In genomic region chr5:2724031-2724581, GRCh38 we compare ENCODE assay signal across 28 cellular contexts. TPM values are rescaled to one million over a fixed set of nuclear protein-coding genes. Genes with fewer than 3 reads are reported as not detected.
"Had no signal": no experiment of that assay in that cellular context is flagged by ENCODE, and none has a peak within 500 bp of the region (broad histone marks: within the 10 kb centered on the region; RNA-seq: fewer than 3 reads in every experiment).

No MANE protein-coding gene starts in this region.

- H3K4me3 ChIP-seq: adrenal gland, body of pancreas, esophagus squamous epithelium, gastroesophageal sphincter had no signal

- H3K4me1 Mint-ChIP-seq: activated CD4-positive, alpha-beta memory T cell treated with anti-CD3 and anti-CD28 coated beads, Interleukin-2, amount 10 ng/mL, durations not matched to agents 7 days and 5 days; activated CD4-positive, alpha-beta T cell treated with anti-CD3 and anti-CD28 coated beads, Interleukin-2, amount 10 ng/mL, durations not matched to agents 7 days and 5 days; activated naive CD4-positive, alpha-beta T cell treated with anti-CD3 and anti-CD28 coated beads, Interleukin-2, amount 50 U/mL, for 24 hours; activated naive CD8-positive, alpha-beta T cell treated with anti-CD3 and anti-CD28 coated beads for 36 hours; activated naive CD8-positive, alpha-beta T cell treated with anti-CD3 and anti-CD28 coated beads, Interleukin-2, amount 50 U/mL, for 24 hours; WTC11 had no signal

- H3K36me3 Mint-ChIP-seq: activated naive CD4-positive, alpha-beta T cell treated with anti-CD3 and anti-CD28 coated beads, Interleukin-2, amount 50 U/mL, for 24 hours; activated naive CD8-positive, alpha-beta T cell treated with anti-CD3 and anti-CD28 coated beads for 36 hours; WTC11 had no signal

- H3K27ac ChIP-seq: adrenal gland, body of pancreas, epithelial cell of prostate, esophagus squamous epithelium, gastroesophageal sphincter had no signal

- H3K9me3 Mint-ChIP-seq: activated CD4-positive, alpha-beta T cell treated with anti-CD3 and anti-CD28 coated beads, Interleukin-2, amount 10 ng/mL, durations not matched to agents 7 days and 5 days; activated naive CD4-positive, alpha-beta T cell treated with anti-CD3 and anti-CD28 coated beads for 36 hours; activated naive CD4-positive, alpha-beta T cell treated with anti-CD3 and anti-CD28 coated beads, Interleukin-2, amount 50 U/mL, for 24 hours; activated naive CD8-positive, alpha-beta T cell treated with anti-CD3 and anti-CD28 coated beads for 36 hours; activated T-helper 1 cell treated with anti-CD3 and anti-CD28 coated beads, Interleukin-12 subunit alpha, Interleukin-12 subunit beta, Interleukin-2, Interleukin-4 antibody, amounts not matched to agents 30 ng/mL and 10 ng/mL and 1 ng/mL, durations not matched to agents 14 hours and 24 hours and 36 hours; activated T-helper 2 cell treated with anti-CD3 and anti-CD28 coated beads, Interferon-gamma antibody, Interleukin-2, Interleukin-4, amounts not matched to agents 10 μg/mL and 5 μg/mL and 100 μg/mL, durations not matched to agents 14 hours and 24 hours and 36 hours; WTC11 had no signal

- H3K4me3 Mint-ChIP-seq: activated CD4-positive, alpha-beta memory T cell treated with anti-CD3 and anti-CD28 coated beads, Interleukin-2, amount 10 ng/mL, durations not matched to agents 7 days and 5 days; activated CD4-positive, alpha-beta T cell treated with anti-CD3 and anti-CD28 coated beads, Interleukin-2, amount 10 ng/mL, durations not matched to agents 7 days and 5 days; activated naive CD4-positive, alpha-beta T cell treated with anti-CD3 and anti-CD28 coated beads for 36 hours; activated naive CD4-positive, alpha-beta T cell treated with anti-CD3 and anti-CD28 coated beads, Interleukin-2, amount 50 U/mL, for 24 hours; activated naive CD8-positive, alpha-beta T cell treated with anti-CD3 and anti-CD28 coated beads for 36 hours; activated naive CD8-positive, alpha-beta T cell treated with anti-CD3 and anti-CD28 coated beads, Interleukin-2, amount 50 U/mL, for 24 hours; activated T-helper 1 cell treated with anti-CD3 and anti-CD28 coated beads, Interleukin-12 subunit alpha, Interleukin-12 subunit beta, Interleukin-2, Interleukin-4 antibody, amounts not matched to agents 30 ng/mL and 10 ng/mL and 1 ng/mL, durations not matched to agents 14 hours and 24 hours and 36 hours; WTC11 had no signal

- DNase-seq: activated CD4-positive, alpha-beta memory T cell treated with anti-CD3 and anti-CD28 coated beads, Interleukin-2, amount 10 ng/mL, durations not matched to agents 7 days and 5 days; activated CD4-positive, alpha-beta T cell treated with anti-CD3 and anti-CD28 coated beads for 1 hour; activated CD4-positive, alpha-beta T cell treated with anti-CD3 and anti-CD28 coated beads for 4 hours; activated CD4-positive, alpha-beta T cell treated with anti-CD3 and anti-CD28 coated beads, Interleukin-2, amount 10 ng/mL, durations not matched to agents 7 days and 5 days; activated CD4-positive, alpha-beta T cell treated with anti-CD3 and anti-CD28 coated beads, Interleukin-2, amount 50 U/mL, for 4 hours; activated CD8-positive, alpha-beta memory T cell treated with anti-CD3 and anti-CD28 coated beads, Interleukin-2, amount 50 U/mL, for 4 hours; activated effector memory CD4-positive, alpha-beta T cell treated with anti-CD3 and anti-CD28 coated beads, Interleukin-2, amount 50 U/mL, for 16 hours; activated naive CD4-positive, alpha-beta T cell treated with anti-CD3 and anti-CD28 coated beads for 36 hours; activated naive CD8-positive, alpha-beta T cell treated with anti-CD3 and anti-CD28 coated beads for 36 hours; activated naive CD8-positive, alpha-beta T cell treated with anti-CD3 and anti-CD28 coated beads, Interleukin-2, amount 50 U/mL, for 24 hours; activated T-cell treated with anti-CD3 and anti-CD28 coated beads, Interleukin-2, amount 50 U/mL, for 1 hour; activated T-cell treated with anti-CD3 and anti-CD28 coated beads, Interleukin-2, amount 50 U/mL, for 48 hours; amygdala; body of pancreas; caudate nucleus; effector CD8-positive, alpha-beta T cell; esophagus squamous epithelium; foreskin melanocyte; T-helper 2 cell had no signal

- H3K27me3 Mint-ChIP-seq: activated CD4-positive, alpha-beta memory T cell treated with anti-CD3 and anti-CD28 coated beads, Interleukin-2, amount 10 ng/mL, durations not matched to agents 7 days and 5 days; activated CD4-positive, alpha-beta T cell treated with anti-CD3 and anti-CD28 coated beads, Interleukin-2, amount 10 ng/mL, durations not matched to agents 7 days and 5 days had no signal

- H3K9me3 ChIP-seq: adrenal gland, body of pancreas, esophagus squamous epithelium, gastroesophageal sphincter had no signal

- ATAC-seq: activated naive CD8-positive, alpha-beta T cell treated with anti-CD3 and anti-CD28 coated beads, Interleukin-2, amount 50 U/mL, for 24 hours; body of pancreas; gastroesophageal sphincter; WTC11 had no signal

- H3K36me3 ChIP-seq: adrenal gland, esophagus squamous epithelium, gastroesophageal sphincter had no signal

- H3K27ac Mint-ChIP-seq: activated CD4-positive, alpha-beta memory T cell treated with anti-CD3 and anti-CD28 coated beads, Interleukin-2, amount 10 ng/mL, durations not matched to agents 7 days and 5 days; activated CD4-positive, alpha-beta T cell treated with anti-CD3 and anti-CD28 coated beads, Interleukin-2, amount 10 ng/mL, durations not matched to agents 7 days and 5 days; activated naive CD4-positive, alpha-beta T cell treated with anti-CD3 and anti-CD28 coated beads for 36 hours; activated naive CD4-positive, alpha-beta T cell treated with anti-CD3 and anti-CD28 coated beads, Interleukin-2, amount 50 U/mL, for 24 hours; activated naive CD8-positive, alpha-beta T cell treated with anti-CD3 and anti-CD28 coated beads for 36 hours; activated naive CD8-positive, alpha-beta T cell treated with anti-CD3 and anti-CD28 coated beads, Interleukin-2, amount 50 U/mL, for 24 hours; activated T-helper 1 cell treated with anti-CD3 and anti-CD28 coated beads, Interleukin-12 subunit alpha, Interleukin-12 subunit beta, Interleukin-2, Interleukin-4 antibody, amounts not matched to agents 30 ng/mL and 10 ng/mL and 1 ng/mL, durations not matched to agents 14 hours and 24 hours and 36 hours; activated T-helper 2 cell treated with anti-CD3 and anti-CD28 coated beads, Interferon-gamma antibody, Interleukin-2, Interleukin-4, amounts not matched to agents 10 μg/mL and 5 μg/mL and 100 μg/mL, durations not matched to agents 14 hours and 24 hours and 36 hours; WTC11 had no signal

- H3K4me1 ChIP-seq: adrenal gland, body of pancreas, esophagus squamous epithelium, gastroesophageal sphincter had no signal

RNA-seq across cellular contexts. Expression of gene IRX2, which starts 27.4 kb away (rescaled TPM):
- total RNA-seq: activated CD4-positive, alpha-beta memory T cell treated with anti-CD3 and anti-CD28 coated beads, Interleukin-2, amount 10 ng/mL, durations not matched to agents 7 days and 5 days; activated CD4-positive, alpha-beta T cell treated with anti-CD3 and anti-CD28 coated beads, Interleukin-2, amount 10 ng/mL, durations not matched to agents 7 days and 5 days; activated naive CD4-positive, alpha-beta T cell treated with anti-CD3 and anti-CD28 coated beads for 36 hours; activated naive CD8-positive, alpha-beta T cell treated with anti-CD3 and anti-CD28 coated beads for 36 hours; activated T-helper 1 cell treated with anti-CD3 and anti-CD28 coated beads, Interleukin-12 subunit alpha, Interleukin-12 subunit beta, Interleukin-2, Interleukin-4 antibody, amounts not matched to agents 30 ng/mL and 10 ng/mL and 1 ng/mL, durations not matched to agents 14 hours and 24 hours and 36 hours; activated T-helper 2 cell treated with anti-CD3 and anti-CD28 coated beads, Interferon-gamma antibody, Interleukin-2, Interleukin-4, amounts not matched to agents 10 μg/mL and 5 μg/mL and 100 μg/mL, durations not matched to agents 14 hours and 24 hours and 36 hours; endothelial cell of umbilical vein; T-helper 1 cell treated with Interleukin-12 subunit alpha and Interleukin-12 subunit beta and Interleukin-4 antibody, amounts not matched to agents 30 ng/mL and 1 ng/mL, for 36 hours had no signal
